ENCODE assay signal across 1 cellular context in the genomic region with DNA sequence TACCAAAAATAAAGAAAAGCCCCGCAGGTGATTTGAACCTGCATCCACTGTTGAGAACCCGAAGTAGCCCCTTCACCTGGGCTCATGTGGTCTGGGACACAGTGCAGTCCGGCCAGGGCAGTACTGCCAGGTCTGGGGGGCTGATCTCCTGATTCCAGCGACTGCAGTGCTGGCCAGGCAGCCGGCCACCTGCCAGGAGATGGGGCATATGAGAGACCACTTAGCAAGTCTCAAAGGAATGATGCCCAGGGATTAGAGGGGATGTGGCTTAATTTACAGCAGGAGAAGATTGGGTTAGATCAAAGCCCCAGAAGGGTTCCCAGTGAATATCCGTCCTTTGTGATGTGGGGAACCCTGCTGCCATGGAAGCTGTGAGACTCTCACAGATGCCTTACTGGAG.
TF ChIP-seq lines count a peak whose summit lies in the region.

No MANE protein-coding gene starts in this region.

TF ChIP-seq in GM23338, 12 proteins besides CTCF, POLR2A, EP300 and RAD21 (continued from another document):
- TF ChIP-seq, protein P1, sequence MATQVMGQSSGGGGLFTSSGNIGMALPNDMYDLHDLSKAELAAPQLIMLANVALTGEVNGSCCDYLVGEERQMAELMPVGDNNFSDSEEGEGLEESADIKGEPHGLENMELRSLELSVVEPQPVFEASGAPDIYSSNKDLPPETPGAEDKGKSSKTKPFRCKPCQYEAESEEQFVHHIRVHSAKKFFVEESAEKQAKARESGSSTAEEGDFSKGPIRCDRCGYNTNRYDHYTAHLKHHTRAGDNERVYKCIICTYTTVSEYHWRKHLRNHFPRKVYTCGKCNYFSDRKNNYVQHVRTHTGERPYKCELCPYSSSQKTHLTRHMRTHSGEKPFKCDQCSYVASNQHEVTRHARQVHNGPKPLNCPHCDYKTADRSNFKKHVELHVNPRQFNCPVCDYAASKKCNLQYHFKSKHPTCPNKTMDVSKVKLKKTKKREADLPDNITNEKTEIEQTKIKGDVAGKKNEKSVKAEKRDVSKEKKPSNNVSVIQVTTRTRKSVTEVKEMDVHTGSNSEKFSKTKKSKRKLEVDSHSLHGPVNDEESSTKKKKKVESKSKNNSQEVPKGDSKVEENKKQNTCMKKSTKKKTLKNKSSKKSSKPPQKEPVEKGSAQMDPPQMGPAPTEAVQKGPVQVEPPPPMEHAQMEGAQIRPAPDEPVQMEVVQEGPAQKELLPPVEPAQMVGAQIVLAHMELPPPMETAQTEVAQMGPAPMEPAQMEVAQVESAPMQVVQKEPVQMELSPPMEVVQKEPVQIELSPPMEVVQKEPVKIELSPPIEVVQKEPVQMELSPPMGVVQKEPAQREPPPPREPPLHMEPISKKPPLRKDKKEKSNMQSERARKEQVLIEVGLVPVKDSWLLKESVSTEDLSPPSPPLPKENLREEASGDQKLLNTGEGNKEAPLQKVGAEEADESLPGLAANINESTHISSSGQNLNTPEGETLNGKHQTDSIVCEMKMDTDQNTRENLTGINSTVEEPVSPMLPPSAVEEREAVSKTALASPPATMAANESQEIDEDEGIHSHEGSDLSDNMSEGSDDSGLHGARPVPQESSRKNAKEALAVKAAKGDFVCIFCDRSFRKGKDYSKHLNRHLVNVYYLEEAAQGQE (IDR thresholded peaks at IDR 0.05; ENCODE audit: unreplicated experiment), result no peak
- TF ChIP-seq EZH2 (IDR thresholded peaks at IDR 0.05; ENCODE audit: low read depth, unreplicated experiment) (no peak), NANOG (IDR thresholded peaks at IDR 0.05; ENCODE audit: borderline replicate concordance) (no peak), POLR2AphosphoS5 (IDR thresholded peaks at IDR 0.05; ENCODE audit: low read depth) (no peak), ZNF331 (CRISPR knock-in tag; IDR thresholded peaks at IDR 0.05; ENCODE audit: low read depth) (no peak), ZNF114 (CRISPR knock-in tag; IDR thresholded peaks at IDR 0.05) (no peak), STAT1 (IDR thresholded peaks at IDR 0.05; ENCODE audit: unreplicated experiment) (no peak)
- TF ChIP-seq, protein P2, sequence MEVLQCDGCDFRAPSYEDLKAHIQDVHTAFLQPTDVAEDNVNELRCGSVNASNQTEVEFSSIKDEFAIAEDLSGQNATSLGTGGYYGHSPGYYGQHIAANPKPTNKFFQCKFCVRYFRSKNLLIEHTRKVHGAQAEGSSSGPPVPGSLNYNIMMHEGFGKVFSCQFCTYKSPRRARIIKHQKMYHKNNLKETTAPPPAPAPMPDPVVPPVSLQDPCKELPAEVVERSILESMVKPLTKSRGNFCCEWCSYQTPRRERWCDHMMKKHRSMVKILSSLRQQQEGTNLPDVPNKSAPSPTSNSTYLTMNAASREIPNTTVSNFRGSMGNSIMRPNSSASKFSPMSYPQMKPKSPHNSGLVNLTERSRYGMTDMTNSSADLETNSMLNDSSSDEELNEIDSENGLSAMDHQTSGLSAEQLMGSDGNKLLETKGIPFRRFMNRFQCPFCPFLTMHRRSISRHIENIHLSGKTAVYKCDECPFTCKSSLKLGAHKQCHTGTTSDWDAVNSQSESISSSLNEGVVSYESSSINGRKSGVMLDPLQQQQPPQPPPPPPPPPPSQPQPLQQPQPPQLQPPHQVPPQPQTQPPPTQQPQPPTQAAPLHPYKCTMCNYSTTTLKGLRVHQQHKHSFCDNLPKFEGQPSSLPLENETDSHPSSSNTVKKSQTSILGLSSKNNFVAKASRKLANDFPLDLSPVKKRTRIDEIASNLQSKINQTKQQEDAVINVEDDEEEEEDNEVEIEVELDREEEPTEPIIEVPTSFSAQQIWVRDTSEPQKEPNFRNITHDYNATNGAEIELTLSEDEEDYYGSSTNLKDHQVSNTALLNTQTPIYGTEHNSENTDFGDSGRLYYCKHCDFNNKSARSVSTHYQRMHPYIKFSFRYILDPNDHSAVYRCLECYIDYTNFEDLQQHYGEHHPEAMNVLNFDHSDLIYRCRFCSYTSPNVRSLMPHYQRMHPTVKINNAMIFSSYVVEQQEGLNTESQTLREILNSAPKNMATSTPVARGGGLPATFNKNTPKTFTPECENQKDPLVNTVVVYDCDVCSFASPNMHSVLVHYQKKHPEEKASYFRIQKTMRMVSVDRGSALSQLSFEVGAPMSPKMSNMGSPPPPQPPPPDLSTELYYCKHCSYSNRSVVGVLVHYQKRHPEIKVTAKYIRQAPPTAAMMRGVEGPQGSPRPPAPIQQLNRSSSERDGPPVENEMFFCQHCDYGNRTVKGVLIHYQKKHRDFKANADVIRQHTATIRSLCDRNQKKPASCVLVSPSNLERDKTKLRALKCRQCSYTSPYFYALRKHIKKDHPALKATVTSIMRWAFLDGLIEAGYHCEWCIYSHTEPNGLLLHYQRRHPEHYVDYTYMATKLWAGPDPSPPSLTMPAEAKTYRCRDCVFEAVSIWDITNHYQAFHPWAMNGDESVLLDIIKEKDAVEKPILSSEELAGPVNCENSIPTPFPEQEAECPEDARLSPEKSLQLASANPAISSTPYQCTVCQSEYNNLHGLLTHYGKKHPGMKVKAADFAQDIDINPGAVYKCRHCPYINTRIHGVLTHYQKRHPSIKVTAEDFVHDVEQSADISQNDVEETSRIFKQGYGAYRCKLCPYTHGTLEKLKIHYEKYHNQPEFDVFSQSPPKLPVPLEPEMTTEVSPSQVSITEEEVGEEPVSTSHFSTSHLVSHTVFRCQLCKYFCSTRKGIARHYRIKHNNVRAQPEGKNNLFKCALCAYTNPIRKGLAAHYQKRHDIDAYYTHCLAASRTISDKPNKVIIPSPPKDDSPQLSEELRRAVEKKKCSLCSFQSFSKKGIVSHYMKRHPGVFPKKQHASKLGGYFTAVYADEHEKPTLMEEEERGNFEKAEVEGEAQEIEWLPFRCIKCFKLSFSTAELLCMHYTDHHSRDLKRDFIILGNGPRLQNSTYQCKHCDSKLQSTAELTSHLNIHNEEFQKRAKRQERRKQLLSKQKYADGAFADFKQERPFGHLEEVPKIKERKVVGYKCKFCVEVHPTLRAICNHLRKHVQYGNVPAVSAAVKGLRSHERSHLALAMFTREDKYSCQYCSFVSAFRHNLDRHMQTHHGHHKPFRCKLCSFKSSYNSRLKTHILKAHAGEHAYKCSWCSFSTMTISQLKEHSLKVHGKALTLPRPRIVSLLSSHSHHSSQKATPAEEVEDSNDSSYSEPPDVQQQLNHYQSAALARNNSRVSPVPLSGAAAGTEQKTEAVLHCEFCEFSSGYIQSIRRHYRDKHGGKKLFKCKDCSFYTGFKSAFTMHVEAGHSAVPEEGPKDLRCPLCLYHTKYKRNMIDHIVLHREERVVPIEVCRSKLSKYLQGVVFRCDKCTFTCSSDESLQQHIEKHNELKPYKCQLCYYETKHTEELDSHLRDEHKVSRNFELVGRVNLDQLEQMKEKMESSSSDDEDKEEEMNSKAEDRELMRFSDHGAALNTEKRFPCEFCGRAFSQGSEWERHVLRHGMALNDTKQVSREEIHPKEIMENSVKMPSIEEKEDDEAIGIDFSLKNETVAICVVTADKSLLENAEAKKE (CRISPR knock-in tag; IDR thresholded peaks at IDR 0.05), result no peak
